In the genomic region with DNA sequence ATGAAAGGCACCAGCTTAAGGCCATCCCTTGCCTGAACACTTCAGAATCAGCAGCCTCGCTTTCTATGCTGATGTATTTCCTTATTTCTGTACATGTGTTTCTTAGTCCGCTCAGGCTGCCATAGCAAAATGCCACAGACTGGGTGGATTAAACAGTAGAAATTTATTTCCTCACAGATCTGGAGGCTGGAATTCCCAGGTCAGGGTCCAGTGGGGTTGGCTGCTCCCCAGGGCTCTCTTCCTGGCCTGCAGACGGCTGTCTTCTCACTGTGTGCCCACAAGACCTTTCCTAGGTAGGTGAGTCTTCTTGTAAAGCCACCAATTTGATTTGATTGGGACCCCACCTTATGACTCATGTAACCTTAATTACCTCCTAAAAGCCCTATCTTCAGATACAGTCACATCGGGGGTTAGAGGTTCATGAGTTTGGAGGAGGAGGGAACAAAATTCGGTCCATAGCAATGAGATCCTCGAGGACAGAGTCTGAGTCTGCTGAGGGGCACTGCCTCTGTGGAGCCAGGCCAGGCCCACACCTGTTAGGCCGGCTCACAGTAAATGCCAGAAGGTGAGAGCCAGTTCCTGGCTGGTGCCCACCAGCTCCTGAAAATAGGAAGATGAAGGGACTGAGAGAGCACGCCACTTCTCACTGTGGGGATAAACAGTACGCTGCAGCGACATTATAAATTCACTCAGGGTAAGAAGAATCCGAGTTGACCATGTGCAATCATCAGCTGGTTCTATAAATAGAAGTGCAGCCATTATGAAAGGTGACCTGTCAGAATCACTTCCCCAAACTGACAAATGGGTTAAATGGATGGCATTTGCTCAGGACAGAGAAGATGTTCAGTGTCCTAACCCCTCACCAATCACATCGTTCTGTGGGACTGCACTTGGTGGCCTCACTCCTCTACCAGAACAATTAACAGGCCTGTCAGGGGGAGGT, we compare ENCODE assay signal across 1 cellular context.
TF ChIP-seq lines count a peak whose summit lies in the region.

No MANE protein-coding gene starts in this region.

TF ChIP-seq in K562, 482 proteins besides CTCF, POLR2A, EP300 and RAD21:
- TF ChIP-seq MEF2D (tag; conservative IDR thresholded peaks at IDR 0.05; ENCODE audit: low read depth) (0 out of 2 replicates have a peak, but pooled peaks have one; percentile 30), PRMT5 (CRISPR knock-in tag; IDR thresholded peaks at IDR 0.05) (no peak), ZBED1 (IDR thresholded peaks at IDR 0.05) (no peak), ELF4 (CRISPR knock-in tag; IDR thresholded peaks at IDR 0.05) (no peak), HDAC6 (IDR thresholded peaks at IDR 0.05; ENCODE audit: low read depth, low read length) (no peak), HNRNPH1 (optimal IDR thresholded peaks at IDR 0.05; ENCODE audit: low read depth, low read length) (no peak), ZNF384 (IDR thresholded peaks at IDR 0.05; ENCODE audit: low read depth, low read length) (no peak), HDAC1 (IDR thresholded peaks at IDR 0.05) (no peak), SLC30A9 (CRISPR knock-in tag; IDR thresholded peaks at IDR 0.05) (no peak), MEF2A (IDR thresholded peaks at IDR 0.05; ENCODE audit: control insufficient read depth, low read depth, low read length) (0 out of 2 replicates have a peak, but pooled peaks have one; percentile 36), ZFP1 (CRISPR knock-in tag; IDR thresholded peaks at IDR 0.05) (no peak), ATF1 (CRISPR knock-in tag; IDR thresholded peaks at IDR 0.05) (no peak), ATF1 (tag; IDR thresholded peaks at IDR 0.05) (no peak), MEIS2 (IDR thresholded peaks at IDR 0.05; ENCODE audit: partially characterized antibody) (peak; percentile 43)
- TF ChIP-seq, protein P1, sequence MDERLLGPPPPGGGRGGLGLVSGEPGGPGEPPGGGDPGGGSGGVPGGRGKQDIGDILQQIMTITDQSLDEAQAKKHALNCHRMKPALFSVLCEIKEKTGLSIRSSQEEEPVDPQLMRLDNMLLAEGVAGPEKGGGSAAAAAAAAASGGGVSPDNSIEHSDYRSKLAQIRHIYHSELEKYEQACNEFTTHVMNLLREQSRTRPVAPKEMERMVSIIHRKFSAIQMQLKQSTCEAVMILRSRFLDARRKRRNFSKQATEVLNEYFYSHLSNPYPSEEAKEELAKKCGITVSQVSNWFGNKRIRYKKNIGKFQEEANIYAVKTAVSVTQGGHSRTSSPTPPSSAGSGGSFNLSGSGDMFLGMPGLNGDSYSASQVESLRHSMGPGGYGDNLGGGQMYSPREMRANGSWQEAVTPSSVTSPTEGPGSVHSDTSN (CRISPR knock-in tag; IDR thresholded peaks at IDR 0.05; ENCODE audit: low read depth): no peak
- TF ChIP-seq, protein P1 (tag; conservative IDR thresholded peaks at IDR 0.05; ENCODE audit: low read depth): 0 out of 2 replicates have a peak, but pooled peaks have one; percentile 12
